ENCODE assay signal across 11 cellular contexts in the genomic region with DNA sequence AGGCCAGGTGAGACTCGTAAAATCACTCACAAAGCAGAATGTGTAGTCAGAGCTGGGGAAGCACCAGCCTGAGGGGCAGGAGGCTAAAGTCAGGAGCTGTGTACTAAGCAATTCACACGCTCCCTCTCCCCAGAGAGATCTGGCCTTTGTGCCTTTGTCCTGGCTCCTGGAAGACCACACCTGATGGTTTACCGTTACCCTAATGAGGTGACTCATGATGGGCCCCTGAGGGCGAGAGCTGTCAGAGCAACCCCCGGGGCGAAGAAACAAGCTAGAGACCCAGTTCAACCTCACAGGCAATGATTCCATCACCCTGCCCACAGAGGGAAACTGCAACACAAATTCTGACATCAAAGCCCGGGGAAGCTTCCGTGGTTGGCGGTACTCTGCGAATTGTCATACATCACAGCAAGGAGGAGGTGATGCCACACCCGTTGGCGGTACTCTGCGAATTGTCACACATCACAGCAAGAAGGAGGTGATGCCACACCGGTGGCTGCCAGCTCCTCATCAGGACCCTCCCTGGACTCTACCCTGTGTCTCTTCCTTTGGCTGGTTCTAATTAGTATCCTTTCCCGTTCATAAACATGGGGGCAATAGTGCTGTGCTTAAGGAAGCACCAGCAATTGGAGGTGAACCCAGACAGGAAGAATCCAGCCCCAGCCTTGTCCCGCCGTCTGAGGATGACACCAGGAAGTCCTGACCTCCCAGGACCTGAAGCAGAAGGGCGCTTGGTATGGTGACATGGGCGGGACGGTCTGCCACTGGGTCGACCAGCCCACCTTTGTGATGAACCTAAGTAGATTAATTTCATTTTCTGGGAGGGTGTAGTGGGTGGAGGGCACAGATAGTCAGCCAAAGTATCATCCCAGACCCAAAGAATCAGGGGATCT. TPM values are rescaled to one million over a fixed set of nuclear protein-coding genes. Genes with fewer than 3 reads are reported as not detected.
DNase-seq lines count a peak whose midpoint lies in the region; ATAC-seq, FAIRE-seq and TF ChIP-seq lines count a peak whose summit lies in the region.
"Had no signal": no experiment of that assay in that cellular context is flagged by ENCODE, and none has a peak within 500 bp of the region (broad histone marks: within the 10 kb centered on the region; RNA-seq: fewer than 3 reads in every experiment).

No MANE protein-coding gene starts in this region.

- H3K4me3 ChIP-seq in Jurkat, Clone E6-1 (ENCODE audit: low read length): peak overlapping the region; percentile 13; the same call in 1 of the 2 replicates
- H3K4me3 ChIP-seq in H1 (ENCODE audit: extremely low read depth in 1 of 4, insufficient read depth in 2 of 4, low read depth in 3 of 4, low read length in 4 of 4) (no peak overlapping the region), sigmoid colon (no peak overlapping the region)

- H3K27me3 ChIP-seq in H1 (replicated peaks in 1 of 4; ENCODE audit: control insufficient read depth in 3 of 4, extremely low read depth in 1 of 4, insufficient read depth in 3 of 4, low read length in 3 of 4): no peaks in the 10 kb centered on the region
- no peaks in the 10 kb centered on the region for H3K27me3 ChIP-seq in sigmoid colon

- TF ChIP-seq POLR2A in H1 (IDR thresholded peaks at IDR 0.05; ENCODE audit: control extremely low read depth in 1 of 2, low read depth in 2 of 2, low read length in 2 of 2) (no peak), sigmoid colon (IDR thresholded peaks at IDR 0.05) (no peak)

- H2BK15ac ChIP-seq in H1 (ENCODE audit: low read length): no peak overlapping the region

- H3K9me3 ChIP-seq in H1 (ENCODE audit: insufficient read depth in 2 of 2, low read depth in 1 of 2, low read length in 1 of 2): peaks cover 0 to under 1% of the 10 kb centered on the region in 2 experiments; a peak in 2 of 4 replicates
- H3K9me3 ChIP-seq in sigmoid colon: no peaks in the 10 kb centered on the region

- H3K23ac ChIP-seq in H1 (ENCODE audit: insufficient read length): no peak overlapping the region

- H3K9ac ChIP-seq in H1 (replicated peaks in 1 of 4; ENCODE audit: extremely low read depth in 1 of 4, low read depth in 3 of 4, low read length in 3 of 4): no peak overlapping the region

- CTCF ChIA-PET in H1 (lab: Charles Lee; ENCODE audit: partially characterized antibody): interaction anchor here (0.5 to 32.5 kb wide), 9 partner anchors 11 to 368 kb away, joined by 3 to 537 read pairs (median 3); partner anchors contain the start of gene B3GNT7

- H3K36me3 ChIP-seq in H1 (ENCODE audit: control insufficient read depth in 2 of 4, insufficient read depth in 4 of 4, low read length in 3 of 4) (no peaks in the 10 kb centered on the region), sigmoid colon (no peaks in the 10 kb centered on the region)

- no peak overlapping the region for H3K56ac ChIP-seq in H1 (replicated peaks; ENCODE audit: insufficient read length, low read depth, low read length)

- no peak overlapping the region for H2AFZ ChIP-seq in H1 (ENCODE audit: low read length)

- no peaks in the 10 kb centered on the region for H3K79me1 ChIP-seq in H1 (ENCODE audit: low read depth, low read length)

- H2AK5ac ChIP-seq in H1 (ENCODE audit: low read depth, low read length): no peak overlapping the region

- H3K23me2 ChIP-seq in H1 (ENCODE audit: low read depth, low read length): no peaks in the 10 kb centered on the region

- no peak overlapping the region for H4K5ac ChIP-seq in H1 (ENCODE audit: insufficient read length, low read depth, low read length)

- H4K20me1 ChIP-seq in H1 (replicated peaks in 1 of 2; ENCODE audit: control insufficient read depth in 1 of 2, insufficient read depth in 2 of 2, low read length in 2 of 2): no peaks in the 10 kb centered on the region

- H3K4me1 ChIP-seq in H1 (replicated peaks in 1 of 4; ENCODE audit: control insufficient read depth in 3 of 4, insufficient read depth in 4 of 4, low read length in 3 of 4) (peaks cover 0 to 12% (median 0%) of the 10 kb centered on the region in 4 experiments; a peak in 3 of 7 replicates), sigmoid colon (no peaks in the 10 kb centered on the region)

- H4K91ac ChIP-seq in H1 (replicated peaks; ENCODE audit: insufficient read length, low read length): peak overlapping the region; percentile 51

- H2BK12ac ChIP-seq in H1 (ENCODE audit: low read depth, low read length): no peak overlapping the region

- intact Hi-C loops in sigmoid colon (cut with DNase I): no loop called here

- no peak overlapping the region for H3K18ac ChIP-seq in H1 (ENCODE audit: extremely low read depth, low read length)

- FAIRE-seq in H1 (lab: Jason Lieb, UNC): no peak

- H3K14ac ChIP-seq in H1 (ENCODE audit: insufficient read length): no peak overlapping the region

- H2BK5ac ChIP-seq in H1 (ENCODE audit: low read depth, low read length): 0 out of 2 replicates have a peak overlapping the region, but pooled peaks have one; percentile 46

- TF ChIP-seq EP300 in H1 (IDR thresholded peaks at IDR 0.05; ENCODE audit: borderline replicate concordance in 1 of 2, low read depth in 2 of 2, low read length in 2 of 2) (no peak), sigmoid colon (IDR thresholded peaks at IDR 0.05) (no peak)

- no peak for TF ChIP-seq RAD21 in H1 (IDR thresholded peaks at IDR 0.05 in 1 of 2, conservative IDR thresholded peaks at IDR 0.05 in 1 of 2; ENCODE audit: low read depth in 2 of 2, low read length in 2 of 2)

- H3K79me2 ChIP-seq in H1 (ENCODE audit: control insufficient read depth in 1 of 2, insufficient read depth in 2 of 2, low read length in 2 of 2): no peaks in the 10 kb centered on the region

- no peak for TF ChIP-seq CTCF in H1 (IDR thresholded peaks at IDR 0.05; ENCODE audit: control extremely low read depth in 1 of 3, insufficient read depth in 1 of 3, low read depth in 1 of 3, low read length in 3 of 3)
- TF ChIP-seq CTCF in sigmoid colon (IDR thresholded peaks at IDR 0.05): no peak

- ATAC-seq in GM21526 (IDR thresholded peaks at IDR 0.05; ENCODE audit: low FRiP score, unreplicated experiment) (no peak), HG03342 (IDR thresholded peaks at IDR 0.05; ENCODE audit: unreplicated experiment) (no peak)

- H4K8ac ChIP-seq in H1 (ENCODE audit: extremely low read depth, insufficient read depth, low read length): no peak overlapping the region

- WGBS in H1 (ENCODE audit: extremely low coverage in 1 of 2, insufficient coverage in 1 of 2, insufficient read length in 1 of 2, insufficient replicate concordance in 2 of 2, low coverage in 1 of 2, low lambda C conversion rate in 2 of 2, missing lambda C conversion rate in 1 of 2), 2 experiments: 82% methylated on average over 21 of the region's 21 CpGs; no CpG with 5 or more reads in 1 of the 2 experiments
- whole genome bisulfite sequencing in sigmoid colon, 2 donors: 65 to 68% methylated on average over 21 of the region's 21 CpGs

- no peak overlapping the region for H2BK120ac ChIP-seq in H1 (replicated peaks; ENCODE audit: low read depth, low read length)

- H3K4ac ChIP-seq in H1 (replicated peaks; ENCODE audit: insufficient read length, low read depth, low read length): no peak overlapping the region

- H2BK20ac ChIP-seq in H1 (ENCODE audit: low read length): 0 out of 2 replicates have a peak overlapping the region, but pooled peaks have one; percentile 37

- POLR2A ChIA-PET in H1 (lab: Charles Lee; ENCODE audit: partially characterized antibody): interaction anchor here (0.6 to 4.0 kb wide), 5 partner anchors 13 to 32 kb away, joined by 3 to 24 read pairs (median 5); no protein-coding TSS in a partner anchor

- peak overlapping the region in 1 of 2 experiments; percentile 38; a peak in 1 of 4 replicates for H3K4me2 ChIP-seq in H1 (ENCODE audit: insufficient read depth in 1 of 2, low read depth in 2 of 2, low read length in 2 of 2)

- DNase-seq in Jurkat, Clone E6-1 (ENCODE audit: low read depth, low spot score): peak; percentile 86
- DNase-seq in T-helper 9 cell (peak; percentile 62), H1 (ENCODE audit: low read depth in 1 of 2, low spot score in 2 of 2) (peak in 1 of 2 experiments; percentile 47), GDM1 (lab: John Stamatoyannopoulos, UW) (no peak), sigmoid colon (no peak)
- peak; percentile 32 for DNase-seq in stimulated activated CD8-positive, alpha-beta memory T cell treated with anti-CD3 and anti-CD28 coated beads, Interleukin-12 subunit alpha, Interleukin-12 subunit beta, amount 100 ng/mL, for 1 hour (ENCODE audit: low read depth)
- DNase-seq: activated CD4-positive, CD25-positive, alpha-beta regulatory T cell treated with anti-CD3 and anti-CD28 coated beads, Interleukin-2, amount 50 U/mL, for 72 hours; cortex of kidney; GF-D8 had no signal

- H3K27ac ChIP-seq in H1 (ENCODE audit: low read depth, low read length) (no peak overlapping the region), sigmoid colon (no peak overlapping the region)

TF ChIP-seq in H1, 55 proteins besides CTCF, POLR2A, EP300 and RAD21:
- TF ChIP-seq JUND (IDR thresholded peaks at IDR 0.05; ENCODE audit: low read length) (peak; percentile 34; the same call in 1 of the 2 replicates), RBBP5 (IDR thresholded peaks at IDR 0.05; ENCODE audit: borderline replicate concordance, low read depth, low read length) (no peak)

RNA-seq across cellular contexts. Expression of gene B3GNT7, which starts 30.5 kb away (rescaled TPM):
- polyA plus RNA-seq in Jurkat, Clone E6-1 (2012; ENCODE audit: insufficient read depth, insufficient read length): not detected
- total RNA-seq in H1 (2021; fragmentation: NEBNext Ultra II Directional; extraction: Animal tissue kit (Norgen Biotek cat#: 25700)): 72.5 and 73.1 TPM in 2 replicates
- 26.4 and 27.7 TPM in 2 replicates for polyA plus RNA-seq in H1 (2011; rRNA removed)
- polyA plus RNA-seq in H1 (2011; cell fraction: cytosol; rRNA removed): 15.1 TPM
- 33.9 TPM for polyA plus RNA-seq in H1 (2011; cell fraction: nucleus; rRNA removed)
- 54.0 to 78.2 TPM (median 68.9 TPM) in 4 replicates for polyA plus RNA-seq in H1 (2012, experiment 1 of 2)
- 70.7 TPM for polyA plus RNA-seq in H1 (2012, experiment 2 of 2)
- 150 TPM for polyA plus RNA-seq in H1 (2013, experiment 1 of 2)
- polyA plus RNA-seq in H1 (2013, experiment 2 of 2): 144 TPM
- polyA minus RNA-seq in H1 (2011; rRNA and poly(A)+ RNA removed): 19.3 and 21.6 TPM in 2 replicates
- polyA minus RNA-seq in H1 (2011; cell fraction: cytosol; rRNA and poly(A)+ RNA removed): 41.2 TPM
- 19.9 TPM for polyA minus RNA-seq in H1 (2011; cell fraction: nucleus; rRNA and poly(A)+ RNA removed)
- 1 to 10 TPM; 2.9 to 5.0 (median 3.5) TPM for total RNA-seq in sigmoid colon
- polyA plus RNA-seq in sigmoid colon: 10 to 100 TPM; 11.6 to 40.9 (median 12.0) TPM

RNA-seq across cellular contexts. Expression of gene NCL, which starts 38.2 kb away (rescaled TPM):
- polyA plus RNA-seq in Jurkat, Clone E6-1 (2012; ENCODE audit: insufficient read depth, insufficient read length): 1,058 TPM
- total RNA-seq in H1 (2021; fragmentation: NEBNext Ultra II Directional; extraction: Animal tissue kit (Norgen Biotek cat#: 25700)): 1,442 and 1,478 TPM in 2 replicates
- polyA plus RNA-seq in H1 (2011; rRNA removed) (61.2 and 61.5 TPM in 2 replicates), sigmoid colon (100 to 1,000 TPM in 2 of 3 donors, 10 to 100 TPM in 1; 82.1 to 273 (median 112) TPM)
- polyA plus RNA-seq in H1 (2011; cell fraction: cytosol; rRNA removed): 262 TPM
- polyA plus RNA-seq in H1 (2011; cell fraction: nucleus; rRNA removed): 125 TPM
- 864 to 1,058 TPM (median 903 TPM) in 4 replicates for polyA plus RNA-seq in H1 (2012, experiment 1 of 2)
- 81.1 TPM for polyA plus RNA-seq in H1 (2012, experiment 2 of 2)
- 607 TPM for polyA plus RNA-seq in H1 (2013, experiment 1 of 2)
- polyA plus RNA-seq in H1 (2013, experiment 2 of 2): 625 TPM
- polyA minus RNA-seq in H1 (2011; rRNA and poly(A)+ RNA removed): 73.2 and 117 TPM in 2 replicates
- 146 TPM for polyA minus RNA-seq in H1 (2011; cell fraction: cytosol; rRNA and poly(A)+ RNA removed)
- 137 TPM for polyA minus RNA-seq in H1 (2011; cell fraction: nucleus; rRNA and poly(A)+ RNA removed)
- total RNA-seq in sigmoid colon: 100 to 1,000 TPM; 100 to 227 (median 126) TPM

Comparison
In these comparisons a context has a peak if more than half of its experiments do, and no peak if none do; other contexts are left out.
1. DNase-seq: peak in Jurkat, Clone E6-1 (single experiment), T-helper 9 cell (single experiment) and stimulated activated CD8-positive, alpha-beta memory T cell treated with anti-CD3 and anti-CD28 coated beads, Interleukin-12 subunit alpha, Interleukin-12 subunit beta, amount 100 ng/mL, for 1 hour (single experiment); none in GDM1 (single experiment) and sigmoid colon (single experiment).
2. RNA of gene B3GNT7, which starts 30.5 kb away (total RNA-seq): 72.5 to 73.1 TPM in H1; 2.9 to 5.0 TPM in sigmoid colon; every median in the first group is over 10 times any median in the second.